Comparison of ENCODE assay signal across 8 cellular contexts in genomic region chr20:61120595-61121515, GRCh38.
A peak's percentile ranks its signal among the peaks of the same experiment; 100 is the strongest.
DNase-seq lines count a peak whose midpoint lies in the region; ATAC-seq and TF ChIP-seq lines count a peak whose summit lies in the region.

No MANE protein-coding gene starts in this region.

- in situ Hi-C loops in transverse colon (cut with MboI; ENCODE audit: low pct_ligation_motif_present in 1 of 4, low pct_unique_long_range_greater_than_20kb in 1 of 4, low sequenced_read_pairs in 3 of 4) = no loop called here

- TF ChIP-seq EP300 in transverse colon (IDR thresholded peaks at IDR 0.05; ENCODE audit: low read depth) = no peak

- TF ChIP-seq POLR2A in transverse colon (IDR thresholded peaks at IDR 0.05) = no peak

- H3K9me3 ChIP-seq in transverse colon = no peaks in the 10 kb centered on the region

- no peaks in the 10 kb centered on the region for H3K4me1 ChIP-seq in transverse colon

- no peaks in the 10 kb centered on the region for H3K9me3 Mint-ChIP-seq in T-cell
- no peaks in the 10 kb centered on the region for H3K9me3 Mint-ChIP-seq in effector memory CD8-positive, alpha-beta T cell

- H3K27me3 ChIP-seq in transverse colon = peaks cover 3% of the 10 kb centered on the region

- H3K4me3 Mint-ChIP-seq in T-cell = no peak overlapping the region
- no peak overlapping the region for H3K4me3 Mint-ChIP-seq in effector memory CD8-positive, alpha-beta T cell

- ATAC-seq in T-cell (replicated peaks in 1 of 4) = peak in 3 of 4 experiments; percentile 24 to 38 (median 36)
- peak; percentile 52 for ATAC-seq in effector memory CD8-positive, alpha-beta T cell (replicated peaks)
- no peak for ATAC-seq in GM19023 (IDR thresholded peaks at IDR 0.05; ENCODE audit: unreplicated experiment)

- DNase-seq in ELF-1 (ENCODE audit: low read depth, low spot score) (peak; percentile 90), NCI-H1105 (lab: John Stamatoyannopoulos, UW) (peak; percentile 61), T-cell (peak in 16 of 34 experiments; percentile 1 to 37 (median 15)), mucosa of gallbladder (ENCODE audit: low spot score) (peak; percentile 20), transverse colon (no peak), HuH-7.5 (ENCODE audit: low spot score) (no peak)
- DNase-seq in effector memory CD8-positive, alpha-beta T cell = peak; percentile 12 to 19 (median 14)

- 37 to 51% methylated on average over 6 to 15 of the region's 17 CpGs for WGBS in transverse colon (ENCODE audit: low coverage in 1 of 2), 2 donors

- no peak overlapping the region for H3K27ac Mint-ChIP-seq in T-cell
- peak overlapping the region in 1 of 2 donors; percentile 11 for H3K27ac Mint-ChIP-seq in effector memory CD8-positive, alpha-beta T cell

- CTCF ChIA-PET in T-cell (lab: Charles Lee) = no interaction called here

- peaks cover 0 to 2% of the 10 kb centered on the region in 2 donors for H3K27me3 Mint-ChIP-seq in T-cell
- peaks cover 5 to 48% of the 10 kb centered on the region in 2 donors for H3K27me3 Mint-ChIP-seq in effector memory CD8-positive, alpha-beta T cell

- no peak overlapping the region for H3K27ac ChIP-seq in transverse colon

- intact Hi-C loops in transverse colon (cut with DNase I; ENCODE audit: low total_unique reads) = no loop called here

- H3K36me3 Mint-ChIP-seq in T-cell = no peaks in the 10 kb centered on the region
- H3K36me3 Mint-ChIP-seq in effector memory CD8-positive, alpha-beta T cell (ENCODE audit: insufficient read depth) = no peaks in the 10 kb centered on the region

- H3K4me1 Mint-ChIP-seq in T-cell = peaks cover 3 to 6% (median 5%) of the 10 kb centered on the region in 3 donors
- peaks cover 4 to 7% of the 10 kb centered on the region in 2 donors for H3K4me1 Mint-ChIP-seq in effector memory CD8-positive, alpha-beta T cell (ENCODE audit: low read depth in 2 of 2)

- no peaks in the 10 kb centered on the region for H3K36me3 ChIP-seq in transverse colon

- H3K4me3 ChIP-seq in transverse colon = no peak overlapping the region

- peak; percentile 22 to 45 (median 34) for TF ChIP-seq CTCF in transverse colon (IDR thresholded peaks at IDR 0.05)

- POLR2A ChIA-PET in T-cell (lab: Charles Lee) = no interaction called here

Comparison
In these comparisons a context has a peak if more than half of its experiments do, and no peak if none do; other contexts are left out.
1. DNase-seq: peak in ELF-1 (single experiment), NCI-H1105 (single experiment), effector memory CD8-positive, alpha-beta T cell (3 of 3) and mucosa of gallbladder (single experiment); none in transverse colon (single experiment) and HuH-7.5 (single experiment).